ENCODE assay signal across 10 cellular contexts in the genomic region with DNA sequence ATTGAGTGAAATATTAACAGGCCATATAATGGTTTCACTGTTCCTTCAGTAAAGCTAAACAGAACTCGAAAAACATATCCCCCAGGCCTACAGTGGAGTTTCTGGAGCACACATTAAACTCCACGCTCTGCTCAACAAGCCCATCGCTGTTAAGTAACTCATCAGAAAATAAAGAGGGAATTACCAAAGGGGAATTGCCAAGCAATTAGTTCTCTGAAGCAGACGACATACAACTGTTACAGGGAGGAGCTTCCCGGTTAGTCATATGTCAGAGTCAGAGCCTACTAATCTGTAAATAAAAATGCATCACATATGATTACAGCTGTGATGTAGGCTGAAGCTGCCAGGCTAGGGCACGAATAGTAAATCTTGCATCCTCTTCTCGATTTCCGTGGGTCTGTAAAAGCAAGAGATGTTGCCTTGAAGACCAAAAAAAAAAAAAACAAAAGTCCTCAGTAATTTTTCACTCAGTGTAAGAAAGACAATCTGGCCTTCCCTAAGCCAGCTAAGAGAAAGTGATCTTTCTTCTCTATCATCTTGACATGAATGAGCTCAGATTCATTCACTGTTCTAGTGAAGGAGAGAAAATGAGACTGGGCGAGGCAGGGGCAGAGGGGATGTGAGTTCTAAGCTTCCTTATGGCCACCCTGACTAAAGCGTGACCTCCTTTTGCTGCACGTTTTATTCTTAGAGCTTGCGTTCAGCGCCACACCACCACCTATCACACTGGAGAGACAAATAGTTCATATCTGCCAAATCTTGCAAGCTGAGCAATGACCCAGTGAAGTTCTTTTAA. TPM values are rescaled to one million over a fixed set of nuclear protein-coding genes. Genes with fewer than 3 reads are reported as not detected.
DNase-seq lines count a peak whose midpoint lies in the region; ATAC-seq and TF ChIP-seq lines count a peak whose summit lies in the region.
"Had no signal": no experiment of that assay in that cellular context is flagged by ENCODE, and none has a peak within 500 bp of the region (broad histone marks: within the 10 kb centered on the region; RNA-seq: fewer than 3 reads in every experiment).

No MANE protein-coding gene starts in this region.

- no peak for TF ChIP-seq CTCF in adrenal gland (IDR thresholded peaks at IDR 0.05)

- H3K27ac ChIP-seq in adrenal gland: peak overlapping the region in 3 of 5 donors; percentile 4 to 69 (median 41)

- WGBS in adrenal gland, 4 donors: 58 to 66% (median 63%) methylated on average over 13 of the region's 13 CpGs

- ATAC-seq in GM18868 (IDR thresholded peaks at IDR 0.05; ENCODE audit: unreplicated experiment) (peak; percentile 81), sciatic nerve (peak; percentile 67), GM21381 (IDR thresholded peaks at IDR 0.05; ENCODE audit: unreplicated experiment) (no peak), HG03175 (IDR thresholded peaks at IDR 0.05; ENCODE audit: unreplicated experiment) (no peak)

- no peaks in the 10 kb centered on the region for H3K27me3 ChIP-seq in adrenal gland

- intact Hi-C loops in adrenal gland (cut with DNase I) (no loop called here), sciatic nerve (cut with DNase I) (no loop called here)

- H3K36me3 ChIP-seq in adrenal gland (replicated peaks in 1 of 2): no peaks in the 10 kb centered on the region

- DNase-seq in adrenal gland (peak in 1 of 7 donors; percentile 34), glomerular visceral epithelial cell (ENCODE audit: extremely low spot score) (peak; percentile 60), sciatic nerve (ENCODE audit: low spot score) (no peak), hepatic stellate cell (ENCODE audit: low spot score) (no peak), UCSD-AML1 (lab: John Stamatoyannopoulos, UW; ENCODE audit: unreplicated experiment) (no peak)
- DNase-seq: activated CD4-positive, alpha-beta T cell treated with anti-CD3 and anti-CD28 coated beads for 48 hours; NCI-H1436 had no signal

- H3K9me3 ChIP-seq in adrenal gland (replicated peaks in 1 of 3): no peaks in the 10 kb centered on the region

- TF ChIP-seq POLR2A in adrenal gland (IDR thresholded peaks at IDR 0.05): no peak

- no peak overlapping the region for H3K4me3 ChIP-seq in adrenal gland

- peaks cover 0 to 27% of the 10 kb centered on the region in 2 donors for H3K4me1 ChIP-seq in adrenal gland (replicated peaks in 1 of 2)

RNA-seq across cellular contexts. Expression of gene ATXN1, which starts 13.8 kb away (rescaled TPM):
- total RNA-seq in adrenal gland (10 to 100 TPM; 19.1 to 51.3 (median 34.5) TPM), sciatic nerve (70.0 TPM)
- polyA plus RNA-seq in adrenal gland: 10 to 100 TPM in 1 of 3 donors, 1 to 10 TPM in 2; 3.4 to 10.7 (median 5.2) TPM

Comparison
In these comparisons a context has a peak if more than half of its experiments do, and no peak if none do; other contexts are left out.
1. ATAC-seq: peak in GM18868 (single experiment) and sciatic nerve (single experiment); none in GM21381 (single experiment) and HG03175 (single experiment).